ENCODE assay signal across 23 cellular contexts in genomic region chr13:112144616-112145220, GRCh38.
A peak's percentile ranks its signal among the peaks of the same experiment; 100 is the strongest.
DNase-seq lines count a peak whose midpoint lies in the region; ATAC-seq and TF ChIP-seq lines count a peak whose summit lies in the region.
"Had no signal": no experiment of that assay in that cellular context is flagged by ENCODE, and none has a peak within 500 bp of the region (broad histone marks: within the 10 kb centered on the region; RNA-seq: fewer than 3 reads in every experiment).

No MANE protein-coding gene starts in this region.

- peaks cover 9% of the 10 kb centered on the region for H3K9me3 Mint-ChIP-seq in endodermal cell
- peaks cover 6% of the 10 kb centered on the region for H3K9me3 Mint-ChIP-seq in mesothelial cell of epicardium

- no peaks in the 10 kb centered on the region for H3K4me1 Mint-ChIP-seq in endodermal cell
- H3K4me1 Mint-ChIP-seq in mesothelial cell of epicardium = no peaks in the 10 kb centered on the region
- H3K4me1 Mint-ChIP-seq: B cell, CD14-positive monocyte had no signal

- 0 out of 3 replicates have a peak, but pooled peaks have one; percentile 19 for ATAC-seq in RWPE2 (ENCODE audit: low read depth)
- no peak for ATAC-seq in upper lobe of right lung

- H3K36me3 Mint-ChIP-seq in endodermal cell (ENCODE audit: low read depth) = no peaks in the 10 kb centered on the region
- H3K36me3 Mint-ChIP-seq in mesothelial cell of epicardium = no peaks in the 10 kb centered on the region
- H3K36me3 Mint-ChIP-seq: CD14-positive monocyte had no signal

- DNase-seq in activated effector memory CD4-positive, alpha-beta T cell treated with anti-CD3 and anti-CD28 coated beads, Interleukin-2, amount 50 U/mL, for 16 hours = peak; percentile 52
- no peak for DNase-seq in activated effector memory CD4-positive, alpha-beta T cell treated with Interleukin-2 at 50 U/mL for 16 hours
- DNase-seq in RWPE2 (ENCODE audit: low spot score) = no peak
- DNase-seq in endodermal cell = peak; percentile 30
- DNase-seq in upper lobe of right lung = peak; percentile 21
- DNase-seq in activated naive CD4-positive, alpha-beta T cell (lab: John Stamatoyannopoulos, UW) = no peak
- DNase-seq in mesothelial cell of epicardium (ENCODE audit: low spot score in 2 of 2, unreplicated experiment in 2 of 2) = no peak
- DNase-seq in stimulated activated CD4-positive, alpha-beta T cell treated with anti-CD3 and anti-CD28 coated beads, Interleukin-1b, Interleukin-23, amount 100 ng/mL, for 48 hours = no peak
- DNase-seq: GF-D8, GOT3, HCEC 1CT, IMR-90, MV-4-11, NCI-H1105 treated with DMSO at 0.1 percent for 48 hours, NCI-H1694 treated with DMSO at 0.1 percent for 48 hours, NCI-H2081 treated with DMSO at 0.1 percent for 48 hours, NCI-H2171 treated with DMSO at 0.1 percent for 48 hours, NCI-H446, NCI-H526, SHP77 had no signal

- H3K36me3 ChIP-seq in RWPE2 (ENCODE audit: low read depth) (no peaks in the 10 kb centered on the region), endodermal cell (ENCODE audit: control insufficient read depth, insufficient read depth, low read length) (no peaks in the 10 kb centered on the region), upper lobe of right lung (no peaks in the 10 kb centered on the region)

- 82 to 83% methylated on average over 9 to 11 of the region's 11 CpGs for WGBS in endodermal cell (ENCODE audit: insufficient coverage in 1 of 2, insufficient read length in 1 of 2), 2 experiments

- no peak overlapping the region for H3K27ac Mint-ChIP-seq in endodermal cell
- H3K27ac Mint-ChIP-seq in mesothelial cell of epicardium = no peak overlapping the region
- H3K27ac Mint-ChIP-seq: B cell, CD14-positive monocyte had no signal

- H3K27ac ChIP-seq in RWPE2 (ENCODE audit: poor library complexity, severe bottlenecking) (no peak overlapping the region), endodermal cell (ENCODE audit: low read depth, low read length) (no peak overlapping the region), upper lobe of right lung (no peak overlapping the region)
- H3K27ac ChIP-seq: KMS-11 had no signal

- TF ChIP-seq CTCF in RWPE2 (IDR thresholded peaks at IDR 0.05; ENCODE audit: poor library complexity, severe bottlenecking) (no peak), endodermal cell (conservative IDR thresholded peaks at IDR 0.05) (no peak), upper lobe of right lung (IDR thresholded peaks at IDR 0.05) (no peak), mesothelial cell of epicardium (IDR thresholded peaks at IDR 0.05; ENCODE audit: unreplicated experiment) (no peak)

- H3K9ac ChIP-seq in endodermal cell (ENCODE audit: extremely low read depth, low read length, poor library complexity, severe bottlenecking) = no peak overlapping the region
- H3K9ac ChIP-seq: KMS-11 had no signal

- H3K9me3 ChIP-seq in RWPE2 (ENCODE audit: severe bottlenecking) (no peaks in the 10 kb centered on the region), endodermal cell (ENCODE audit: control insufficient read depth, low read length) (no peaks in the 10 kb centered on the region), upper lobe of right lung (no peaks in the 10 kb centered on the region)

- H3K27me3 ChIP-seq in RWPE2 (ENCODE audit: insufficient read depth, poor library complexity, severe bottlenecking) = peaks cover 11% of the 10 kb centered on the region
- H3K27me3 ChIP-seq in endodermal cell (ENCODE audit: control insufficient read depth, insufficient read depth, low read length, poor library complexity, severe bottlenecking) = no peaks in the 10 kb centered on the region
- no peaks in the 10 kb centered on the region for H3K27me3 ChIP-seq in upper lobe of right lung

- H3K4me3 ChIP-seq in RWPE2 (ENCODE audit: severe bottlenecking) (no peak overlapping the region), endodermal cell (ENCODE audit: low read length) (no peak overlapping the region), upper lobe of right lung (no peak overlapping the region)

- H3K4me1 ChIP-seq in RWPE2 (ENCODE audit: insufficient read depth, poor library complexity, severe bottlenecking) (no peaks in the 10 kb centered on the region), endodermal cell (ENCODE audit: control insufficient read depth, insufficient read depth, low read length) (no peaks in the 10 kb centered on the region), upper lobe of right lung (no peaks in the 10 kb centered on the region)

- intact Hi-C loops in upper lobe of right lung (cut with DNase I) = no loop called here

- H3K27me3 Mint-ChIP-seq in endodermal cell (ENCODE audit: insufficient read depth) (peaks cover 27% of the 10 kb centered on the region), mesothelial cell of epicardium (ENCODE audit: low read depth) (peaks cover 33% of the 10 kb centered on the region)
- H3K27me3 Mint-ChIP-seq: B cell had no signal

- H3K4me3 Mint-ChIP-seq in endodermal cell = no peak overlapping the region
- no peak overlapping the region for H3K4me3 Mint-ChIP-seq in mesothelial cell of epicardium
- H3K4me3 Mint-ChIP-seq: B cell, CD14-positive monocyte had no signal

Comparison
In these comparisons a context has a peak if more than half of its experiments do, and no peak if none do; other contexts are left out.
1. DNase-seq: peak in activated effector memory CD4-positive, alpha-beta T cell treated with anti-CD3 and anti-CD28 coated beads, Interleukin-2, amount 50 U/mL, for 16 hours (single experiment), endodermal cell (single experiment) and upper lobe of right lung (single experiment); none in activated effector memory CD4-positive, alpha-beta T cell treated with Interleukin-2 at 50 U/mL for 16 hours (single experiment), RWPE2 (single experiment), activated naive CD4-positive, alpha-beta T cell (0 of 4), mesothelial cell of epicardium (0 of 2) and stimulated activated CD4-positive, alpha-beta T cell treated with anti-CD3 and anti-CD28 coated beads, Interleukin-1b, Interleukin-23, amount 100 ng/mL, for 48 hours (single experiment).